In genomic region chr16:528111-529011, GRCh38 we compare ENCODE assay signal across 1 cellular context.
TF ChIP-seq lines count a peak whose summit lies in the region.

No MANE protein-coding gene starts in this region.

TF ChIP-seq in HCT116, 20 proteins besides CTCF, POLR2A, EP300 and RAD21 (continued from another document):
- no peak; the same call in 1 of the 2 replicates for TF ChIP-seq JUND (IDR thresholded peaks at IDR 0.05)
